In genomic region chr6:148583631-148584030, GRCh38 we compare ENCODE assay signal across 32 cellular contexts.
"Had no signal": no experiment of that assay in that cellular context is flagged by ENCODE, and none has a peak within 500 bp of the region (broad histone marks: within the 10 kb centered on the region; RNA-seq: fewer than 3 reads in every experiment).

No MANE protein-coding gene starts in this region.

- ATAC-seq: natural killer cell; psoas muscle; right cardiac atrium; sciatic nerve; stimulated activated memory B cell treated with anti-CD40 and anti-IgM and Interleukin-4, amounts not matched to agents 10 μg/mL and 1 μg/mL and 100 μg/mL, for 72 hours; stimulated activated naive CD8-positive, alpha-beta T cell treated with anti-CD3 and anti-CD28 coated beads, Interleukin-15, amount 100 ng/mL, for 72 hours; stimulated activated naive CD8-positive, alpha-beta T cell treated with anti-CD3 and anti-CD28 coated beads, Interleukin-15, Interleukin-2, amounts not matched to agents 100 U/mL and 50 U/mL, for 24 hours had no signal

- DNase-seq: natural killer cell; occipital lobe; ovary; posterior cingulate gyrus; psoas muscle; right cardiac atrium; spleen; stimulated activated CD4-positive, alpha-beta T cell treated with anti-CD3 and anti-CD28 coated beads, Interleukin-12 subunit alpha, Interleukin-12 subunit beta, amount 100 ng/mL, for 4 hours; stimulated activated CD4-positive, alpha-beta T cell treated with anti-CD3 and anti-CD28 coated beads, Interleukin-1b, Interleukin-23, amount 100 ng/mL, for 48 hours; stimulated activated CD4-positive, alpha-beta T cell treated with anti-CD3 and anti-CD28 coated beads, Interleukin-4, amount 100 ng/mL, for 1 hour; stimulated activated CD4-positive, alpha-beta T cell treated with anti-CD3 and anti-CD28 coated beads, Interleukin-4, amount 100 ng/mL, for 4 hours; stimulated activated CD8-positive, alpha-beta memory T cell treated with anti-CD3 and anti-CD28 coated beads, Interleukin-4, amount 100 ng/mL, for 48 hours; stimulated activated naive CD4-positive, alpha-beta T cell; stimulated activated naive CD8-positive, alpha-beta T cell treated with anti-CD3 and anti-CD28 coated beads, Interleukin-15, amount 100 ng/mL, for 72 hours; stimulated activated naive CD8-positive, alpha-beta T cell treated with anti-CD3 and anti-CD28 coated beads, Interleukin-15, Interleukin-2, amounts not matched to agents 100 U/mL and 50 U/mL, for 24 hours; substantia nigra; thyroid gland; trophoblast cell; upper lobe of left lung had no signal

- H2AFZ ChIP-seq: neural progenitor cell, parathyroid adenoma had no signal

- H3K4me3 Mint-ChIP-seq: natural killer cell; nephron; neural progenitor cell; stimulated activated memory B cell treated with anti-CD40 and anti-IgM and Interleukin-4, amounts not matched to agents 10 μg/mL and 1 μg/mL and 100 μg/mL, for 72 hours; stimulated activated naive CD8-positive, alpha-beta T cell treated with anti-CD3 and anti-CD28 coated beads, Interleukin-15, amount 100 ng/mL, for 72 hours had no signal

- H3K27ac Mint-ChIP-seq: natural killer cell; nephron; neural progenitor cell; progenitor cell of endocrine pancreas; stimulated activated memory B cell treated with anti-CD40 and anti-IgM and Interleukin-4, amounts not matched to agents 10 μg/mL and 1 μg/mL and 100 μg/mL, for 72 hours; stimulated activated naive CD8-positive, alpha-beta T cell treated with anti-CD3 and anti-CD28 coated beads, Interleukin-15, amount 100 ng/mL, for 72 hours had no signal

- FAIRE-seq: urothelium cell line had no signal

- H3K4me2 ChIP-seq: neural progenitor cell, smooth muscle cell had no signal

- H3K27me3 ChIP-seq: neural progenitor cell, ovary, suprapubic skin, thyroid gland, tibial nerve, upper lobe of left lung, vagina had no signal

- H3K36me3 Mint-ChIP-seq: neural progenitor cell had no signal

- H3K27ac ChIP-seq: neural progenitor cell, ovary, parathyroid adenoma, psoas muscle, skin epidermis, spleen, suprapubic skin, thoracic aorta, thyroid gland, tibial nerve, upper lobe of left lung, vagina had no signal

- H3K4me1 Mint-ChIP-seq: natural killer cell; stimulated activated naive CD8-positive, alpha-beta T cell treated with anti-CD3 and anti-CD28 coated beads, Interleukin-15, amount 100 ng/mL, for 72 hours had no signal

- H3K4me1 ChIP-seq: neural progenitor cell, parathyroid adenoma, psoas muscle, thyroid gland, upper lobe of left lung, vagina had no signal

- H3K27me3 Mint-ChIP-seq: stimulated activated memory B cell treated with anti-CD40 and anti-IgM and Interleukin-4, amounts not matched to agents 10 μg/mL and 1 μg/mL and 100 μg/mL, for 72 hours had no signal

- H3K9ac ChIP-seq: neural progenitor cell, parathyroid adenoma had no signal

- H3K9me3 ChIP-seq: ovary, psoas muscle, suprapubic skin, thyroid gland, vagina had no signal

- H3K79me2 ChIP-seq: parathyroid adenoma had no signal

- H3K4me3 ChIP-seq: neural progenitor cell, ovary, psoas muscle, skin epidermis, smooth muscle cell, spleen, suprapubic skin, thoracic aorta, thyroid gland, tibial nerve, upper lobe of left lung, vagina had no signal

- H3K36me3 ChIP-seq: neural progenitor cell, ovary, spleen, suprapubic skin, thoracic aorta, thyroid gland, tibial nerve, upper lobe of left lung, vagina had no signal
